ENCODE assay signal across 1 cellular context in the genomic region with DNA sequence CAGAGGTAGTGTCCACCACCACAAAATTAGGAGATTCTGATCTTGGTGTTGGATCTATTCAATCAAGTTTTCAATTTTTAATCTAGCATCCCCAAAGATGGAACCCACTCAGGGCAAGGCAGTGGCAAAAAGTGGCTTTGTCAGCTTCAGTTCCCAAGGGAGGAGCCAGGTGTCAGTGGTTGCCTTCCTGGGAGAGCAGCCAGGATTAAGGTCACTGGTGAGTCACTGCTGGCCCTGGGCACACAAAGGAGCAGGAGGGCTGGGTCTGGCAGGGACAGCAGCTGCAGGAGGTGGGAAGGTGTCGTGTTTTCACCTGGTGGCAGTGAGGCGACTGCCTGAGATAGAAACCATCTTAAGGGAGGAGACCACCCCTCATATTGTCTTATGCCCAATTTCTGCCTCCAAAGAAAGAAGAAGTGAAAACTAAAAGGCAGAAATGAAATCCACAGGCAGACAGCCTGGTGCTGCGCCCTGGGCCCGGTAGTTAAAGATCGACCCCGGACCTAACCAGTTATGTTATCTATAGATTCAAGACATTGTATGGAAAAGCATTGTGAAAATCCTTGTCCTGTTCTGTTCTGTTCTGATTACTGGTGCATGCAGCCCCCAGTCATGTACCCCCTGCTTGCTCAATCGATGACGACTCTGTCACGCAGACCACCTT.
TF ChIP-seq lines count a peak whose summit lies in the region.

No MANE protein-coding gene starts in this region.

TF ChIP-seq in SK-N-SH, 30 proteins besides CTCF, POLR2A, EP300 and RAD21 (continued from another document):
- TF ChIP-seq REST (IDR thresholded peaks at IDR 0.05; ENCODE audit: low read depth, low read length) = no peak
- no peak for TF ChIP-seq MEF2A (IDR thresholded peaks at IDR 0.05; ENCODE audit: borderline replicate concordance, low read depth)
- TF ChIP-seq FOSL2 (IDR thresholded peaks at IDR 0.05; ENCODE audit: borderline replicate concordance, low read depth) = peak; percentile 51; the same call in 1 of the 2 replicates
- TF ChIP-seq USF1 (IDR thresholded peaks at IDR 0.05; ENCODE audit: borderline replicate concordance, low read depth) = no peak
